ENCODE assay signal across 20 cellular contexts in the genomic region with DNA sequence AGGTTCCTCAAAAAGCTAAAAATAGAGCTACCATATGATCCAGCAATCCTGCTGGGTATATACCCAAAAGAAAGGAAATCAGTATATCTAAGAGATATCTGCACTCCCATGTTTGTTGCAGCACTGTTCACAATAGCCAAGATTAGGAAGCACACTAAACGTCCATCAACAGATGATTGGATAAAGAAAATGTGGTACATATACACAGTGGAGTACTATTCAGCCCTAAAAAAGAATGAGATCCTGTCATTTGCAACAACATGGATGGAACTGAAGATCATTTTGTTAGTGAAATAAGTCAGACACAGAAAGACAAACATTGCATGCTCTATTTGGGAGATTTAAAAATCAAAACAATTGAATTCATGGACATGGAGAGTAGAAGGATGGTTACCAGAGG. TPM values are rescaled to one million over a fixed set of nuclear protein-coding genes. Genes with fewer than 3 reads are reported as not detected.
DNase-seq lines count a peak whose midpoint lies in the region; ATAC-seq, FAIRE-seq and TF ChIP-seq lines count a peak whose summit lies in the region.
"Not testable (repeated sequence)": the region's sequence is repeated elsewhere in the genome, so short reads cannot be mapped to it uniquely, and the experiment has no call there.
"Had no signal": no experiment of that assay in that cellular context is flagged by ENCODE, and none has a peak within 500 bp of the region (broad histone marks: within the 10 kb centered on the region; RNA-seq: fewer than 3 reads in every experiment).

No MANE protein-coding gene starts in this region.

- H3K27ac Mint-ChIP-seq in astrocyte (ENCODE audit: unreplicated experiment), result not testable (repeated sequence)

- ATAC-seq in SK-N-SH treated with all-trans-retinoic acid at 6 μM for 48 hours, K562, gastroesophageal sphincter: not testable (repeated sequence)

- H2BK120ac ChIP-seq in H1 (replicated peaks; ENCODE audit: low read depth, low read length), result not testable (repeated sequence)

- H2AFZ ChIP-seq in astrocyte (ENCODE audit: low read depth, low read length); K562 (ENCODE audit: low read depth, low read length); H1 (ENCODE audit: low read length): not testable (repeated sequence)

- not testable (repeated sequence) for TF ChIP-seq POLR2A in K562 (conservative IDR thresholded peaks at IDR 0.05); H1 (IDR thresholded peaks at IDR 0.05; ENCODE audit: control extremely low read depth in 1 of 2, low read depth in 2 of 2, low read length in 2 of 2); esophagus muscularis mucosa (IDR thresholded peaks at IDR 0.05; ENCODE audit: low read depth); gastroesophageal sphincter (IDR thresholded peaks at IDR 0.05)

- TF ChIP-seq EP300 in K562 (IDR thresholded peaks at IDR 0.05; ENCODE audit: low read length); H1 (IDR thresholded peaks at IDR 0.05; ENCODE audit: borderline replicate concordance in 1 of 2, low read depth in 2 of 2, low read length in 2 of 2); esophagus muscularis mucosa (IDR thresholded peaks at IDR 0.05); gastroesophageal sphincter (IDR thresholded peaks at IDR 0.05): not testable (repeated sequence)

- TF ChIP-seq RAD21 in K562 (CRISPR knock-in tag; conservative IDR thresholded peaks at IDR 0.05 in 1 of 2, IDR thresholded peaks at IDR 0.05 in 1 of 2); H1 (IDR thresholded peaks at IDR 0.05 in 1 of 2, conservative IDR thresholded peaks at IDR 0.05 in 1 of 2; ENCODE audit: low read depth in 2 of 2, low read length in 2 of 2): not testable (repeated sequence)

- H3K79me1 ChIP-seq in H1 (ENCODE audit: low read depth, low read length), result not testable (repeated sequence)

- not testable (repeated sequence) for H3K27me3 Mint-ChIP-seq in astrocyte (ENCODE audit: low read depth, unreplicated experiment)

- H3K4me1 Mint-ChIP-seq in astrocyte (ENCODE audit: low read depth, unreplicated experiment), result not testable (repeated sequence)

- FAIRE-seq in astrocyte (lab: Jason Lieb, UNC) (peak; percentile 37), H1 (lab: Jason Lieb, UNC) (peak; percentile 66)
- not testable (repeated sequence) for FAIRE-seq in K562 (lab: Jason Lieb, UNC)

- BruUV-seq in K562 (replicated peaks; lab: Mats Ljungman, UMichigan), result not testable (repeated sequence)

- H3K9me1 ChIP-seq in K562 (ENCODE audit: control insufficient read depth, insufficient read depth, low read length), result not testable (repeated sequence)

- not testable (repeated sequence) for H3K4me1 ChIP-seq in HEK293 (ENCODE audit: control insufficient read depth, insufficient read depth, low read length); astrocyte (ENCODE audit: insufficient read depth, low read length); K562 (replicated peaks in 1 of 2; ENCODE audit: control insufficient read depth in 2 of 2, insufficient read depth in 2 of 2, low read length in 2 of 2); H1 (replicated peaks in 1 of 4; ENCODE audit: control insufficient read depth in 3 of 4, insufficient read depth in 4 of 4, low read length in 3 of 4)
- H3K4me1 ChIP-seq in esophagus muscularis mucosa (peaks cover 0 to 28% (median 2%) of the 10 kb centered on the region in 4 donors), gastroesophageal sphincter (peaks cover 0 to 14% (median 0%) of the 10 kb centered on the region in 3 donors)

- CTCF ChIA-PET in HEK293 (lab: Yijun Ruan, JAX); K562 (lab: Yijun Ruan, JAX; ENCODE audit: low intra/inter-chr PET ratio); H1 (lab: Charles Lee; ENCODE audit: partially characterized antibody): not testable (repeated sequence)

- H3K36me3 ChIP-seq in HEK293 (ENCODE audit: control insufficient read depth in 2 of 2, insufficient read depth in 1 of 2, low read length in 2 of 2); astrocyte (ENCODE audit: insufficient read depth, low read length); K562 (ENCODE audit: control insufficient read depth, insufficient read depth, low read length); esophagus muscularis mucosa; gastroesophageal sphincter: not testable (repeated sequence)
- peaks cover under 1 to 74% (median 6%) of the 10 kb centered on the region in 4 experiments; a peak in 5 of 8 replicates for H3K36me3 ChIP-seq in H1 (ENCODE audit: control insufficient read depth in 2 of 4, insufficient read depth in 4 of 4, low read length in 3 of 4)

- not testable (repeated sequence) for H2BK15ac ChIP-seq in H1 (ENCODE audit: low read length)

- not testable (repeated sequence) for H3K4me2 ChIP-seq in astrocyte (ENCODE audit: low read length); K562 (ENCODE audit: insufficient read depth, low read length); H1 (ENCODE audit: insufficient read depth in 1 of 2, low read depth in 2 of 2, low read length in 2 of 2)

- not testable (repeated sequence) for H3K23ac ChIP-seq in H1 (ENCODE audit: insufficient read length)

- intact Hi-C loops in K562 (cut with micrococcal nuclease); esophagus muscularis mucosa (cut with DNase I): not testable (repeated sequence)

- H3K9me3 Mint-ChIP-seq in astrocyte (ENCODE audit: unreplicated experiment), result not testable (repeated sequence)

- TF ChIP-seq CTCF in HEK293 (tag by site-specific recombination; IDR thresholded peaks at IDR 0.05); astrocyte (IDR thresholded peaks at IDR 0.05; ENCODE audit: insufficient read depth, low read depth, low read length); K562 (IDR thresholded peaks at IDR 0.05 in 2 of 3, conservative IDR thresholded peaks at IDR 0.05 in 1 of 3; ENCODE audit: insufficient read depth in 2 of 3, low read depth in 1 of 3, low read length in 3 of 3); H1 (IDR thresholded peaks at IDR 0.05; ENCODE audit: control extremely low read depth in 1 of 3, insufficient read depth in 1 of 3, low read depth in 1 of 3, low read length in 3 of 3); esophagus muscularis mucosa (IDR thresholded peaks at IDR 0.05); gastroesophageal sphincter (IDR thresholded peaks at IDR 0.05): not testable (repeated sequence)

- H2AK5ac ChIP-seq in H1 (ENCODE audit: low read depth, low read length), result not testable (repeated sequence)

- not testable (repeated sequence) for H3K14ac ChIP-seq in H1 (ENCODE audit: insufficient read length)

- H3K18ac ChIP-seq in H1 (ENCODE audit: extremely low read depth, low read length), result not testable (repeated sequence)

- not testable (repeated sequence) for H3K23me2 ChIP-seq in H1 (ENCODE audit: low read depth, low read length)

- not testable (repeated sequence) for H4K20me1 ChIP-seq in astrocyte (ENCODE audit: insufficient read depth, low read length); K562 (replicated peaks; ENCODE audit: control insufficient read depth, insufficient read depth, low read length); H1 (replicated peaks in 1 of 2; ENCODE audit: control insufficient read depth in 1 of 2, insufficient read depth in 2 of 2, low read length in 2 of 2)

- not testable (repeated sequence) for H2BK20ac ChIP-seq in H1 (ENCODE audit: low read length)

- not testable (repeated sequence) for H3K27me3 ChIP-seq in astrocyte (ENCODE audit: insufficient read depth, low read length); K562 (ENCODE audit: control insufficient read depth in 2 of 2, insufficient read depth in 2 of 2, low read length in 2 of 2); H1 (replicated peaks in 1 of 4; ENCODE audit: control insufficient read depth in 3 of 4, extremely low read depth in 1 of 4, insufficient read depth in 3 of 4, low read length in 3 of 4); esophagus muscularis mucosa; gastroesophageal sphincter

- H3K4me3 ChIP-seq in HEK293 (ENCODE audit: low read depth, low read length); astrocyte (ENCODE audit: insufficient read depth, low read depth, low read length); K562; H1 (ENCODE audit: extremely low read depth in 1 of 4, insufficient read depth in 2 of 4, low read depth in 3 of 4, low read length in 4 of 4); esophagus muscularis mucosa; gastroesophageal sphincter: not testable (repeated sequence)

- not testable (repeated sequence) for H3K79me2 ChIP-seq in astrocyte (ENCODE audit: insufficient read depth, low read length); K562 (ENCODE audit: control insufficient read depth, insufficient read depth, low read length)
- H3K79me2 ChIP-seq in H1 (ENCODE audit: control insufficient read depth in 1 of 2, insufficient read depth in 2 of 2, low read length in 2 of 2), result peaks cover 2 to 83% of the 10 kb centered on the region in 2 experiments; a peak in 3 of 4 replicates

- not testable (repeated sequence) for H4K91ac ChIP-seq in H1 (replicated peaks; ENCODE audit: insufficient read length, low read length)

- H3K4ac ChIP-seq in H1 (replicated peaks; ENCODE audit: insufficient read length, low read depth, low read length), result not testable (repeated sequence)

- in situ Hi-C loops in K562 (cut with MboI), result not testable (repeated sequence)

- DNase-seq in astrocyte (ENCODE audit: low read depth); K562 (ENCODE audit: extremely low read depth in 1 of 4, low spot score in 3 of 4); H1 (ENCODE audit: low read depth in 1 of 2, low spot score in 2 of 2); esophagus muscularis mucosa (ENCODE audit: extremely low spot score): not testable (repeated sequence)

- WGBS in K562 (ENCODE audit: insufficient coverage, low coverage, missing lambda C conversion rate), result 0% methylated on average over 1 of the region's 1 CpG
- 93% methylated on average over 1 of the region's 1 CpG; no CpG with 5 or more reads in 1 of the 2 experiments for WGBS in H1 (ENCODE audit: extremely low coverage in 1 of 2, insufficient coverage in 1 of 2, insufficient read length in 1 of 2, insufficient replicate concordance in 2 of 2, low coverage in 1 of 2, low lambda C conversion rate in 2 of 2, missing lambda C conversion rate in 1 of 2), 2 experiments
- 53% methylated on average over 1 of the region's 1 CpG for WGBS in esophagus muscularis mucosa
- 56 to 60% methylated on average over 1 of the region's 1 CpG for WGBS in gastroesophageal sphincter (ENCODE audit: low coverage in 1 of 2), 2 donors

- H3K27ac ChIP-seq in HEK293 (ENCODE audit: extremely low read depth, low read depth, low read length); astrocyte (ENCODE audit: low read depth, low read length); K562 (ENCODE audit: extremely low read depth, low read depth, low read length); H1 (ENCODE audit: low read depth, low read length): not testable (repeated sequence)
- H3K27ac ChIP-seq in esophagus muscularis mucosa (replicated peaks in 1 of 4) (peak overlapping the region; percentile 9 to 77 (median 51)), gastroesophageal sphincter (peak overlapping the region in 3 of 4 donors; percentile 7 to 79 (median 47))

- H3K36me3 Mint-ChIP-seq in astrocyte (ENCODE audit: low read depth, unreplicated experiment), result not testable (repeated sequence)

- POLR2A ChIA-PET in HEK293 (lab: Yijun Ruan, JAX); K562 (lab: Yijun Ruan, JAX); H1 (lab: Charles Lee; ENCODE audit: partially characterized antibody): not testable (repeated sequence)

- not testable (repeated sequence) for H2BK5ac ChIP-seq in H1 (ENCODE audit: low read depth, low read length)

- not testable (repeated sequence) for H3K9me3 ChIP-seq in HEK293 (ENCODE audit: control insufficient read depth, insufficient read depth, low read depth, low read length); astrocyte (ENCODE audit: insufficient read depth, low read depth, low read length); K562 (replicated peaks; ENCODE audit: control insufficient read depth, insufficient read depth, low read depth, low read length); H1 (ENCODE audit: insufficient read depth in 2 of 2, low read depth in 1 of 2, low read length in 1 of 2); esophagus muscularis mucosa; gastroesophageal sphincter

- not testable (repeated sequence) for H4K5ac ChIP-seq in H1 (ENCODE audit: insufficient read length, low read depth, low read length)

- H4K8ac ChIP-seq in H1 (ENCODE audit: extremely low read depth, insufficient read depth, low read length), result not testable (repeated sequence)

- H2BK12ac ChIP-seq in H1 (ENCODE audit: low read depth, low read length), result not testable (repeated sequence)

- H3K4me3 Mint-ChIP-seq in astrocyte (ENCODE audit: unreplicated experiment), result not testable (repeated sequence)

- not testable (repeated sequence) for H3K56ac ChIP-seq in H1 (replicated peaks; ENCODE audit: insufficient read length, low read depth, low read length)

- H3K9ac ChIP-seq in astrocyte (ENCODE audit: low read length); K562 (ENCODE audit: insufficient read depth in 1 of 2, low read depth in 2 of 2, low read length in 2 of 2); H1 (replicated peaks in 1 of 4; ENCODE audit: extremely low read depth in 1 of 4, low read depth in 3 of 4, low read length in 3 of 4): not testable (repeated sequence)

RNA-seq across cellular contexts. Expression of a gene that starts 21.7 kb away (rescaled TPM):
- total RNA-seq in astrocyte (1.9 and 3.0 TPM in 2 replicates), K562 (2014; rRNA removed) (not detected in 2 replicates), K562 (2014; rRNA removed; fragmentation: Illumina TruSeq; extraction: Trizol) (0.10 TPM in 1 of 2 replicates, not detected in the other), K562 (2015; rRNA removed; fragmentation: Illumina TruSeq; extraction: Trizol) (not detected in 2 replicates), K562 (2021) (0.09 TPM in 1 of 2 replicates, not detected in the other), esophagus muscularis mucosa (10 to 100 TPM in 3 of 4 donors, 1 to 10 TPM in 1; 7.8 to 15.0 (median 12.4) TPM), gastroesophageal sphincter (10 to 100 TPM in 3 of 4 donors, 1 to 10 TPM in 1; 3.2 to 39.5 (median 16.0) TPM)
- total RNA-seq in K562 (2011; cell fraction: chromatin; rRNA removed; ENCODE audit: low replicate concordance), result 0.28 TPM in 1 of 2 replicates, not detected in the other
- not detected in 2 replicates for total RNA-seq in K562 (2011; cell fraction: nucleolus; rRNA removed)
- total RNA-seq in K562 (2011; cell fraction: nucleoplasm; rRNA removed), result not detected in 2 replicates
- polyA plus RNA-seq in K562 (2011; rRNA removed) (0.06 and 0.08 TPM in 2 replicates), K562 (2014; fragmentation: Illumina TruSeq; extraction: Trizol) (0.19 TPM in 1 of 2 replicates, not detected in the other), K562 (2014; fragmentation: Nextera tagmentation; extraction: Ambion mirVana) (under 1 TPM in 1 of 2 experiments, not detected in 1; 0.11 TPM), K562 (2014; rRNA removed) (not detected in 2 replicates), H1 (2011; rRNA removed) (65.9 and 78.4 TPM in 2 replicates)
- polyA plus RNA-seq in K562 (2011; cell fraction: cytosol; rRNA removed), result 0.13 and 0.16 TPM in 2 replicates
- polyA plus RNA-seq in K562 (2011; cell fraction: nucleus; rRNA removed), result 0.28 and 0.37 TPM in 2 replicates
- polyA plus RNA-seq in K562 (2012), result 0.43 and 0.60 TPM in 2 replicates
- not detected in 2 replicates for polyA minus RNA-seq in K562 (2011; rRNA and poly(A)+ RNA removed)
- not detected in 2 replicates for polyA minus RNA-seq in K562 (2011; cell fraction: cytosol; rRNA and poly(A)+ RNA removed)
- polyA minus RNA-seq in K562 (2011; cell fraction: nucleus; rRNA and poly(A)+ RNA removed), result not detected in 2 replicates
- total RNA-seq in H1 (2021; fragmentation: NEBNext Ultra II Directional; extraction: Animal tissue kit (Norgen Biotek cat#: 25700)), result 18.5 and 18.6 TPM in 2 replicates
- 51.7 TPM for polyA plus RNA-seq in H1 (2011; cell fraction: cytosol; rRNA removed)
- 77.5 TPM for polyA plus RNA-seq in H1 (2011; cell fraction: nucleus; rRNA removed)
- 28.9 to 41.5 TPM (median 39.6 TPM) in 4 replicates for polyA plus RNA-seq in H1 (2012, experiment 1 of 2)
- 3.5 TPM for polyA plus RNA-seq in H1 (2012, experiment 2 of 2)
- polyA plus RNA-seq in H1 (2013, experiment 1 of 2), result 105 TPM
- 106 TPM for polyA plus RNA-seq in H1 (2013, experiment 2 of 2)
- polyA minus RNA-seq in H1 (2011; rRNA and poly(A)+ RNA removed), result 208 and 277 TPM in 2 replicates
- polyA minus RNA-seq in H1 (2011; cell fraction: cytosol; rRNA and poly(A)+ RNA removed), result 59.8 TPM
- polyA minus RNA-seq in H1 (2011; cell fraction: nucleus; rRNA and poly(A)+ RNA removed), result 163 TPM
- total RNA-seq: Caco-2; CD4-positive, CD25-positive, alpha-beta regulatory T cell; Daoy had no signal
- polyA plus RNA-seq: CD8-positive, alpha-beta memory T cell had no signal

RNA-seq across cellular contexts. Expression of a gene that starts 22.2 kb away (rescaled TPM):
- total RNA-seq in astrocyte, result not detected in 2 replicates
- total RNA-seq in K562 (2011; cell fraction: chromatin; rRNA removed; ENCODE audit: low replicate concordance), result not detected in 2 replicates
- not detected in 2 replicates for total RNA-seq in K562 (2011; cell fraction: nucleolus; rRNA removed)
- not detected in 2 replicates for total RNA-seq in K562 (2011; cell fraction: nucleoplasm; rRNA removed)
- 0.29 TPM in 1 of 2 replicates, not detected in the other for total RNA-seq in K562 (2014; rRNA removed)
- 0.11 TPM in 1 of 2 replicates, not detected in the other for total RNA-seq in K562 (2014; rRNA removed; fragmentation: Illumina TruSeq; extraction: Trizol)
- total RNA-seq in K562 (2015; rRNA removed; fragmentation: Illumina TruSeq; extraction: Trizol), result 0.14 and 0.19 TPM in 2 replicates
- 0.16 and 0.25 TPM in 2 replicates for total RNA-seq in K562 (2021)
- polyA plus RNA-seq in K562 (2011; rRNA removed), result 0.07 TPM in 1 of 2 replicates, not detected in the other
- polyA plus RNA-seq in K562 (2011; cell fraction: cytosol; rRNA removed), result 0.04 TPM in 1 of 2 replicates, not detected in the other
- polyA plus RNA-seq in K562 (2011; cell fraction: nucleus; rRNA removed), result not detected in 2 replicates
- polyA plus RNA-seq in K562 (2012), result 1.8 and 4.3 TPM in 2 replicates
- polyA plus RNA-seq in K562 (2014; fragmentation: Illumina TruSeq; extraction: Trizol), result 0.13 and 0.14 TPM in 2 replicates
- polyA plus RNA-seq in K562 (2014; fragmentation: Nextera tagmentation; extraction: Ambion mirVana), result under 1 TPM; 0.08 to 0.45 TPM
- 0.27 TPM in 1 of 2 replicates, not detected in the other for polyA plus RNA-seq in K562 (2014; rRNA removed)
- polyA minus RNA-seq in K562 (2011; rRNA and poly(A)+ RNA removed), result 0.14 TPM in 1 of 2 replicates, not detected in the other
- polyA minus RNA-seq in K562 (2011; cell fraction: cytosol; rRNA and poly(A)+ RNA removed), result not detected in 2 replicates
- polyA minus RNA-seq in K562 (2011; cell fraction: nucleus; rRNA and poly(A)+ RNA removed), result not detected in 2 replicates
- 1.1 TPM in 1 of 2 replicates, not detected in the other for total RNA-seq in H1 (2021; fragmentation: NEBNext Ultra II Directional; extraction: Animal tissue kit (Norgen Biotek cat#: 25700))
- 0.48 and 0.53 TPM in 2 replicates for polyA plus RNA-seq in H1 (2011; rRNA removed)
- 0.89 TPM for polyA plus RNA-seq in H1 (2011; cell fraction: cytosol; rRNA removed)
- 2.1 TPM for polyA plus RNA-seq in H1 (2011; cell fraction: nucleus; rRNA removed)
- polyA plus RNA-seq in H1 (2012, experiment 1 of 2), result 0.94 to 1.8 TPM (median 1.3 TPM) in 4 replicates
- polyA plus RNA-seq in H1 (2012, experiment 2 of 2), result not detected
- polyA plus RNA-seq in H1 (2013, experiment 1 of 2), result 1.6 TPM
- 1.1 TPM for polyA plus RNA-seq in H1 (2013, experiment 2 of 2)
- polyA minus RNA-seq in H1 (2011; rRNA and poly(A)+ RNA removed), result 0.17 and 0.41 TPM in 2 replicates
- not detected for polyA minus RNA-seq in H1 (2011; cell fraction: cytosol; rRNA and poly(A)+ RNA removed)
- 0.60 TPM for polyA minus RNA-seq in H1 (2011; cell fraction: nucleus; rRNA and poly(A)+ RNA removed)
- 1 to 10 TPM in 2 of 4 donors, under 1 TPM in 2; 0.50 to 2.1 (median 1.3) TPM for total RNA-seq in esophagus muscularis mucosa
- total RNA-seq in gastroesophageal sphincter, result 1 to 10 TPM in 3 of 4 donors, not detected in 1; 1.4 to 2.4 (median 1.9) TPM
- total RNA-seq: A673; B cell; Caco-2; Calu3; CD4-positive, alpha-beta memory T cell; CD4-positive, alpha-beta T cell; CD4-positive, CD25-positive, alpha-beta regulatory T cell; CD8-positive, alpha-beta memory T cell; CD8-positive, alpha-beta T cell; Daoy had no signal
- polyA plus RNA-seq: A549; BJ; CD14-positive monocyte; CD4-positive, alpha-beta memory T cell; CD4-positive, CD25-positive, alpha-beta regulatory T cell; CD8-positive, alpha-beta memory T cell had no signal
